1 cellular context compared by ENCODE assay signal in the genomic region with DNA sequence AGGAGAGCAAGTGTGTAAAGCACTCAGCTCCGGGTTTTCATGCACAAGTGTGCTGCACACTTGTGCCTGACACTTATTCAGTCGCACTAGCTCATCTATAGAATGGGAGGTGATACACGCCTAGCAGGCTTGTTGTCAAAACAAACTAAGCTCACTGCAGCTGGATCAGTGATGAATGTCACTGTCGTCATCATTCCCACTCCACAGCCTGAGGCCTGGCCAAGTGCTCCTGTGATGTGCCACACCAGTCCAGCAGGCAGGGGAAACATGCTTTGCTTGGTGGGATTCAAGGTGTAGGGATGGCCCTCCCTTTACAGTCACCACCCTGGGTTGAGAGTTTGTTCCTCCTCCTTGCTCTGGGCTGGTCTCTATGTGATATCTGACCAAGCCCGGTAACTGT.
TF ChIP-seq lines count a peak whose summit lies in the region.

No MANE protein-coding gene starts in this region.

TF ChIP-seq in H1, 55 proteins besides CTCF, POLR2A, EP300 and RAD21:
- TF ChIP-seq, protein P1, sequence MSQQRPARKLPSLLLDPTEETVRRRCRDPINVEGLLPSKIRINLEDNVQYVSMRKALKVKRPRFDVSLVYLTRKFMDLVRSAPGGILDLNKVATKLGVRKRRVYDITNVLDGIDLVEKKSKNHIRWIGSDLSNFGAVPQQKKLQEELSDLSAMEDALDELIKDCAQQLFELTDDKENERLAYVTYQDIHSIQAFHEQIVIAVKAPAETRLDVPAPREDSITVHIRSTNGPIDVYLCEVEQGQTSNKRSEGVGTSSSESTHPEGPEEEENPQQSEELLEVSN (IDR thresholded peaks at IDR 0.05): no peak
- TF ChIP-seq, protein P2, sequence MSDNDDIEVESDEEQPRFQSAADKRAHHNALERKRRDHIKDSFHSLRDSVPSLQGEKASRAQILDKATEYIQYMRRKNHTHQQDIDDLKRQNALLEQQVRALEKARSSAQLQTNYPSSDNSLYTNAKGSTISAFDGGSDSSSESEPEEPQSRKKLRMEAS (IDR thresholded peaks at IDR 0.05): no peak
- TF ChIP-seq KDM5A (IDR thresholded peaks at IDR 0.05; ENCODE audit: low read length): no peak
- no peak for TF ChIP-seq CHD1 (IDR thresholded peaks at IDR 0.05; ENCODE audit: low read depth, low read length)
- TF ChIP-seq CTBP2 (IDR thresholded peaks at IDR 0.05; ENCODE audit: borderline replicate concordance, insufficient read depth, insufficient read length, low read length): no peak
- TF ChIP-seq CBX5 (IDR thresholded peaks at IDR 0.05; ENCODE audit: low read depth, low read length): no peak
- TF ChIP-seq HDAC6 (IDR thresholded peaks at IDR 0.05; ENCODE audit: low read depth, low read length): no peak
- no peak for TF ChIP-seq JUN (IDR thresholded peaks at IDR 0.05; ENCODE audit: low read depth, low read length)
- TF ChIP-seq GABPA (IDR thresholded peaks at IDR 0.05; ENCODE audit: borderline replicate concordance, insufficient read depth, low read length): no peak
- TF ChIP-seq RNF2 (IDR thresholded peaks at IDR 0.05; ENCODE audit: borderline replicate concordance, low read depth, low read length, missing control alignments, poor library complexity, severe bottlenecking): no peak
- no peak for TF ChIP-seq TAF1 (IDR thresholded peaks at IDR 0.05; ENCODE audit: low read depth, low read length)
- TF ChIP-seq ASH2L (IDR thresholded peaks at IDR 0.05; ENCODE audit: low read length): no peak
- TF ChIP-seq SP1 (IDR thresholded peaks at IDR 0.05; ENCODE audit: low read depth, low read length): no peak
- no peak for TF ChIP-seq SIRT6 (IDR thresholded peaks at IDR 0.05; ENCODE audit: low read length)
- TF ChIP-seq SAP30 (IDR thresholded peaks at IDR 0.05; ENCODE audit: insufficient read depth, insufficient replicate concordance, low read length): no peak
- TF ChIP-seq BCL11A (IDR thresholded peaks at IDR 0.05; ENCODE audit: low read depth in 2 of 2, low read length in 2 of 2): no peak
- no peak for TF ChIP-seq SUZ12 (IDR thresholded peaks at IDR 0.05; ENCODE audit: low read length)
- no peak for TF ChIP-seq CHD2 (IDR thresholded peaks at IDR 0.05; ENCODE audit: low read length)
- TF ChIP-seq, protein P3, sequence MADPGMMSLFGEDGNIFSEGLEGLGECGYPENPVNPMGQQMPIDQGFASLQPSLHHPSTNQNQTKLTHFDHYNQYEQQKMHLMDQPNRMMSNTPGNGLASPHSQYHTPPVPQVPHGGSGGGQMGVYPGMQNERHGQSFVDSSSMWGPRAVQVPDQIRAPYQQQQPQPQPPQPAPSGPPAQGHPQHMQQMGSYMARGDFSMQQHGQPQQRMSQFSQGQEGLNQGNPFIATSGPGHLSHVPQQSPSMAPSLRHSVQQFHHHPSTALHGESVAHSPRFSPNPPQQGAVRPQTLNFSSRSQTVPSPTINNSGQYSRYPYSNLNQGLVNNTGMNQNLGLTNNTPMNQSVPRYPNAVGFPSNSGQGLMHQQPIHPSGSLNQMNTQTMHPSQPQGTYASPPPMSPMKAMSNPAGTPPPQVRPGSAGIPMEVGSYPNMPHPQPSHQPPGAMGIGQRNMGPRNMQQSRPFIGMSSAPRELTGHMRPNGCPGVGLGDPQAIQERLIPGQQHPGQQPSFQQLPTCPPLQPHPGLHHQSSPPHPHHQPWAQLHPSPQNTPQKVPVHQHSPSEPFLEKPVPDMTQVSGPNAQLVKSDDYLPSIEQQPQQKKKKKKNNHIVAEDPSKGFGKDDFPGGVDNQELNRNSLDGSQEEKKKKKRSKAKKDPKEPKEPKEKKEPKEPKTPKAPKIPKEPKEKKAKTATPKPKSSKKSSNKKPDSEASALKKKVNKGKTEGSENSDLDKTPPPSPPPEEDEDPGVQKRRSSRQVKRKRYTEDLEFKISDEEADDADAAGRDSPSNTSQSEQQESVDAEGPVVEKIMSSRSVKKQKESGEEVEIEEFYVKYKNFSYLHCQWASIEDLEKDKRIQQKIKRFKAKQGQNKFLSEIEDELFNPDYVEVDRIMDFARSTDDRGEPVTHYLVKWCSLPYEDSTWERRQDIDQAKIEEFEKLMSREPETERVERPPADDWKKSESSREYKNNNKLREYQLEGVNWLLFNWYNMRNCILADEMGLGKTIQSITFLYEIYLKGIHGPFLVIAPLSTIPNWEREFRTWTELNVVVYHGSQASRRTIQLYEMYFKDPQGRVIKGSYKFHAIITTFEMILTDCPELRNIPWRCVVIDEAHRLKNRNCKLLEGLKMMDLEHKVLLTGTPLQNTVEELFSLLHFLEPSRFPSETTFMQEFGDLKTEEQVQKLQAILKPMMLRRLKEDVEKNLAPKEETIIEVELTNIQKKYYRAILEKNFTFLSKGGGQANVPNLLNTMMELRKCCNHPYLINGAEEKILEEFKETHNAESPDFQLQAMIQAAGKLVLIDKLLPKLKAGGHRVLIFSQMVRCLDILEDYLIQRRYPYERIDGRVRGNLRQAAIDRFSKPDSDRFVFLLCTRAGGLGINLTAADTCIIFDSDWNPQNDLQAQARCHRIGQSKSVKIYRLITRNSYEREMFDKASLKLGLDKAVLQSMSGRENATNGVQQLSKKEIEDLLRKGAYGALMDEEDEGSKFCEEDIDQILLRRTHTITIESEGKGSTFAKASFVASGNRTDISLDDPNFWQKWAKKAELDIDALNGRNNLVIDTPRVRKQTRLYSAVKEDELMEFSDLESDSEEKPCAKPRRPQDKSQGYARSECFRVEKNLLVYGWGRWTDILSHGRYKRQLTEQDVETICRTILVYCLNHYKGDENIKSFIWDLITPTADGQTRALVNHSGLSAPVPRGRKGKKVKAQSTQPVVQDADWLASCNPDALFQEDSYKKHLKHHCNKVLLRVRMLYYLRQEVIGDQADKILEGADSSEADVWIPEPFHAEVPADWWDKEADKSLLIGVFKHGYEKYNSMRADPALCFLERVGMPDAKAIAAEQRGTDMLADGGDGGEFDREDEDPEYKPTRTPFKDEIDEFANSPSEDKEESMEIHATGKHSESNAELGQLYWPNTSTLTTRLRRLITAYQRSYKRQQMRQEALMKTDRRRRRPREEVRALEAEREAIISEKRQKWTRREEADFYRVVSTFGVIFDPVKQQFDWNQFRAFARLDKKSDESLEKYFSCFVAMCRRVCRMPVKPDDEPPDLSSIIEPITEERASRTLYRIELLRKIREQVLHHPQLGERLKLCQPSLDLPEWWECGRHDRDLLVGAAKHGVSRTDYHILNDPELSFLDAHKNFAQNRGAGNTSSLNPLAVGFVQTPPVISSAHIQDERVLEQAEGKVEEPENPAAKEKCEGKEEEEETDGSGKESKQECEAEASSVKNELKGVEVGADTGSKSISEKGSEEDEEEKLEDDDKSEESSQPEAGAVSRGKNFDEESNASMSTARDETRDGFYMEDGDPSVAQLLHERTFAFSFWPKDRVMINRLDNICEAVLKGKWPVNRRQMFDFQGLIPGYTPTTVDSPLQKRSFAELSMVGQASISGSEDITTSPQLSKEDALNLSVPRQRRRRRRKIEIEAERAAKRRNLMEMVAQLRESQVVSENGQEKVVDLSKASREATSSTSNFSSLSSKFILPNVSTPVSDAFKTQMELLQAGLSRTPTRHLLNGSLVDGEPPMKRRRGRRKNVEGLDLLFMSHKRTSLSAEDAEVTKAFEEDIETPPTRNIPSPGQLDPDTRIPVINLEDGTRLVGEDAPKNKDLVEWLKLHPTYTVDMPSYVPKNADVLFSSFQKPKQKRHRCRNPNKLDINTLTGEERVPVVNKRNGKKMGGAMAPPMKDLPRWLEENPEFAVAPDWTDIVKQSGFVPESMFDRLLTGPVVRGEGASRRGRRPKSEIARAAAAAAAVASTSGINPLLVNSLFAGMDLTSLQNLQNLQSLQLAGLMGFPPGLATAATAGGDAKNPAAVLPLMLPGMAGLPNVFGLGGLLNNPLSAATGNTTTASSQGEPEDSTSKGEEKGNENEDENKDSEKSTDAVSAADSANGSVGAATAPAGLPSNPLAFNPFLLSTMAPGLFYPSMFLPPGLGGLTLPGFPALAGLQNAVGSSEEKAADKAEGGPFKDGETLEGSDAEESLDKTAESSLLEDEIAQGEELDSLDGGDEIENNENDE (IDR thresholded peaks at IDR 0.05; ENCODE audit: insufficient replicate concordance, low read length): no peak
- no peak for TF ChIP-seq TCF12 (IDR thresholded peaks at IDR 0.05; ENCODE audit: low read depth, low read length)
